In the genomic region with DNA sequence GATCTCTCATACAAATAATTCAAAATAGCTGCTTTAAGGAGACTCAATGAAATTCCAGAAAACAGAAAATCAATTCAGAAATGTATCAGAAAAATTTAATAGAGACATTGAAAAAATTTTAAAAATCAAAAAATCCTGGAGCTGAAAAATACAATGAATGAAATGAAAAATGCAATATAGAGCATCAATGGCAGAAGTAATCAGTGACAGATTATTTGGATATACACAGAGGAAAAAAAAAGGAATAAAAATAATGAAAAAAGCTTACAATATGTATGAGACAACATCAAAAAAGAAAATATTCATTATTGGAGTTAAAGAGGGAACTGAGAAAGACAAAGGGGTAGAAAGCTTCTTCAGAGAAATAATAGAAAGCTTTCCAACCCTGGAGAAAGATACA, we compare ENCODE assay signal across 24 cellular contexts.
DNase-seq lines count a peak whose midpoint lies in the region; ATAC-seq, FAIRE-seq and TF ChIP-seq lines count a peak whose summit lies in the region.
"Had no signal": no experiment of that assay in that cellular context is flagged by ENCODE, and none has a peak within 500 bp of the region (broad histone marks: within the 10 kb centered on the region; RNA-seq: fewer than 3 reads in every experiment).

No MANE protein-coding gene starts in this region.

- H3K9ac ChIP-seq in HepG2 (ENCODE audit: insufficient read depth, low read depth, low read length) (no peak overlapping the region), GM12878 (ENCODE audit: control insufficient read depth, insufficient read depth, low read length) (no peak overlapping the region)
- H3K9ac ChIP-seq: GM23248 had no signal

- SMC1A ChIA-PET in GM12878 (lab: Charles Lee; ENCODE audit: uncharacterized antibody, unreplicated experiment): interaction anchor here (1.5 to 1.6 kb wide), 2 partner anchors 12 to 35 kb away, joined by 3 read pairs; no protein-coding TSS in a partner anchor

- H3K4me2 ChIP-seq in HepG2 (ENCODE audit: low read depth, low read length): no peak overlapping the region
- no peak overlapping the region for H3K4me2 ChIP-seq in GM12878 (ENCODE audit: control insufficient read depth, insufficient read depth)

- H4K20me1 ChIP-seq in HepG2 (ENCODE audit: insufficient read depth, low read length) (no peaks in the 10 kb centered on the region), GM12878 (ENCODE audit: control insufficient read depth, insufficient read depth) (no peaks in the 10 kb centered on the region)

- peaks cover 42% of the 10 kb centered on the region for H3K9me3 ChIP-seq in HepG2 (ENCODE audit: low read length)
- H3K9me3 ChIP-seq in right lobe of liver: peaks cover 0 to 10% (median 0%) of the 10 kb centered on the region in 4 donors
- peaks cover 19% of the 10 kb centered on the region for H3K9me3 ChIP-seq in GM12878 (replicated peaks; ENCODE audit: control insufficient read depth, insufficient read depth, low read length)
- no peaks in the 10 kb centered on the region for H3K9me3 ChIP-seq in gastrocnemius medialis

- no peak overlapping the region for H3K27ac ChIP-seq in HepG2 (ENCODE audit: extremely low read length, insufficient read depth, low read length)
- H3K27ac ChIP-seq in right lobe of liver: no peak overlapping the region
- H3K27ac ChIP-seq in GM12878 (ENCODE audit: control insufficient read depth, insufficient read depth): no peak overlapping the region
- no peak overlapping the region for H3K27ac ChIP-seq in gastrocnemius medialis
- H3K27ac ChIP-seq: 22Rv1, GM23248 had no signal

- RAD21 ChIA-PET in GM12878 (lab: Charles Lee; ENCODE audit: unreplicated experiment): no interaction called here

- FAIRE-seq in HepG2 (lab: Jason Lieb, UNC) (no peak), GM12878 (lab: Jason Lieb, UNC) (no peak)
- FAIRE-seq: GM12892, GM18507, HTR-8/SVneo had no signal

- TF ChIP-seq EP300 in HepG2 (IDR thresholded peaks at IDR 0.05; ENCODE audit: low read depth in 2 of 2, low read length in 2 of 2) (no peak), HepG2 (CRISPR knock-in tag; IDR thresholded peaks at IDR 0.05; ENCODE audit: borderline replicate concordance) (no peak), GM12878 (IDR thresholded peaks at IDR 0.05; ENCODE audit: borderline replicate concordance in 1 of 2, control insufficient read depth in 1 of 2, low read depth in 2 of 2, low read length in 2 of 2) (no peak)

- no peak for DNase-seq in activated T-cell treated with anti-CD3 and anti-CD28 coated beads, Interleukin-2, amount 50 U/mL, for 24 hours
- DNase-seq in activated T-cell treated with anti-CD3 and anti-CD28 coated beads for 4 hours (no peak), HepG2 (ENCODE audit: low spot score) (no peak), right lobe of liver (no peak), GM12878 (ENCODE audit: low read depth, low spot score) (no peak), gastrocnemius medialis (no peak)
- DNase-seq in stimulated activated CD4-positive, alpha-beta T cell treated with anti-CD3 and anti-CD28 coated beads, Interleukin-15, amount 100 ng/mL, for 24 hours: no peak
- DNase-seq: ACHN; BE2C; C1 segment of cervical spinal cord; CD4-positive, CD25-positive, alpha-beta regulatory T cell; CD8-positive, alpha-beta memory T cell; COR-L47; DMS 273 treated with DMSO at 0.1 percent for 48 hours; DMS53; DND-41; EL; GM23248 had no signal

- H3K4me3 Mint-ChIP-seq in activated T-cell treated with anti-CD3 and anti-CD28 coated beads, Interleukin-2, amount 50 U/mL, for 24 hours: no peak overlapping the region
- H3K4me3 Mint-ChIP-seq: CD4-positive, CD25-positive, alpha-beta regulatory T cell had no signal

- peaks cover 48% of the 10 kb centered on the region for H3K9me3 Mint-ChIP-seq in activated T-cell treated with anti-CD3 and anti-CD28 coated beads, Interleukin-2, amount 50 U/mL, for 24 hours

- TF ChIP-seq POLR2A in HepG2 (IDR thresholded peaks at IDR 0.05; ENCODE audit: insufficient read depth in 1 of 2, low read depth in 2 of 2, low read length in 2 of 2) (no peak), right lobe of liver (IDR thresholded peaks at IDR 0.05) (no peak), GM12878 (IDR thresholded peaks at IDR 0.05; ENCODE audit: low read depth, low read length) (no peak), gastrocnemius medialis (IDR thresholded peaks at IDR 0.05) (no peak)

- peaks cover 96% of the 10 kb centered on the region for H3K36me3 Mint-ChIP-seq in activated T-cell treated with anti-CD3 and anti-CD28 coated beads, Interleukin-2, amount 50 U/mL, for 24 hours (ENCODE audit: low read depth)

- H3K36me3 ChIP-seq in HepG2 (replicated peaks in 1 of 2; ENCODE audit: control insufficient read depth in 1 of 2, insufficient read depth in 2 of 2, low read length in 2 of 2): no peaks in the 10 kb centered on the region
- H3K36me3 ChIP-seq in right lobe of liver: peaks cover 0 to 5% (median 1%) of the 10 kb centered on the region in 4 donors
- H3K36me3 ChIP-seq in GM12878 (ENCODE audit: control insufficient read depth in 2 of 2, insufficient read depth in 2 of 2, low read length in 1 of 2): peaks cover 0 to 4% of the 10 kb centered on the region in 2 experiments; a peak in 1 of 4 replicates
- H3K36me3 ChIP-seq in gastrocnemius medialis: peaks cover 0 to 73% of the 10 kb centered on the region in 2 donors
- H3K36me3 ChIP-seq: BE2C, HAP-1 had no signal

- H3K27me3 ChIP-seq in HepG2 (ENCODE audit: control insufficient read depth in 1 of 2, insufficient read depth in 2 of 2, low read length in 2 of 2) (no peaks in the 10 kb centered on the region), right lobe of liver (no peaks in the 10 kb centered on the region), GM12878 (replicated peaks in 1 of 2; ENCODE audit: control insufficient read depth in 2 of 2, insufficient read depth in 2 of 2, low read length in 1 of 2) (no peaks in the 10 kb centered on the region), gastrocnemius medialis (no peaks in the 10 kb centered on the region)
- H3K27me3 ChIP-seq: BE2C had no signal

- POLR2A ChIA-PET in HepG2 (lab: Yijun Ruan, JAX): no interaction called here
- POLR2A ChIA-PET in GM12878 (lab: Charles Lee): no interaction called here

- H3K27ac Mint-ChIP-seq in activated T-cell treated with anti-CD3 and anti-CD28 coated beads, Interleukin-2, amount 50 U/mL, for 24 hours: peak overlapping the region; percentile 24
- H3K27ac Mint-ChIP-seq: CD4-positive, CD25-positive, alpha-beta regulatory T cell; CD8-positive, alpha-beta memory T cell; IgD-negative memory B cell had no signal

- TF ChIP-seq RAD21 in HepG2 (CRISPR knock-in tag; IDR thresholded peaks at IDR 0.05): no peak
- no peak for TF ChIP-seq RAD21 in GM12878 (IDR thresholded peaks at IDR 0.05; ENCODE audit: insufficient read depth, low read depth, low read length)

- no peaks in the 10 kb centered on the region for H3K27me3 Mint-ChIP-seq in activated T-cell treated with anti-CD3 and anti-CD28 coated beads, Interleukin-2, amount 50 U/mL, for 24 hours
- H3K27me3 Mint-ChIP-seq: CD4-positive, CD25-positive, alpha-beta regulatory T cell; CD8-positive, alpha-beta memory T cell; IgD-negative memory B cell had no signal

- H3K4me3 ChIP-seq in HepG2 (replicated peaks in 1 of 3; ENCODE audit: insufficient read depth in 1 of 3, low read depth in 2 of 3, low read length in 3 of 3) (no peak overlapping the region), right lobe of liver (no peak overlapping the region), GM12878 (no peak overlapping the region), gastrocnemius medialis (no peak overlapping the region)
- H3K4me3 ChIP-seq: GM23248, HAP-1 had no signal

- TF ChIP-seq CTCF in HepG2 (CRISPR knock-in tag; IDR thresholded peaks at IDR 0.05) (no peak), right lobe of liver (IDR thresholded peaks at IDR 0.05) (no peak), GM12878 (IDR thresholded peaks at IDR 0.05 in 2 of 3, conservative IDR thresholded peaks at IDR 0.05 in 1 of 3; ENCODE audit: control insufficient read depth in 2 of 3, extremely low read depth in 1 of 3, insufficient read depth in 1 of 3, low read depth in 3 of 3, low read length in 3 of 3) (no peak), gastrocnemius medialis (IDR thresholded peaks at IDR 0.05 in 4 of 5, conservative IDR thresholded peaks at IDR 0.05 in 1 of 5) (no peak)

- H3K4me1 Mint-ChIP-seq in activated T-cell treated with anti-CD3 and anti-CD28 coated beads, Interleukin-2, amount 50 U/mL, for 24 hours (ENCODE audit: low read depth): no peaks in the 10 kb centered on the region
- H3K4me1 Mint-ChIP-seq: CD8-positive, alpha-beta memory T cell; IgD-negative memory B cell had no signal

- CTCF ChIA-PET in HepG2 (lab: Yijun Ruan, JAX; ENCODE audit: low intra/inter-chr PET ratio, low total read pairs) (no interaction called here), GM12878 (lab: Yijun Ruan, JAX) (no interaction called here)

- H3K4me1 ChIP-seq in HepG2 (ENCODE audit: insufficient read depth, low read length) (no peaks in the 10 kb centered on the region), right lobe of liver (no peaks in the 10 kb centered on the region), GM12878 (ENCODE audit: control insufficient read depth, insufficient read depth, low read length) (no peaks in the 10 kb centered on the region), gastrocnemius medialis (no peaks in the 10 kb centered on the region)
- H3K4me1 ChIP-seq: BE2C, HAP-1 had no signal

- in situ Hi-C loops in HepG2 (cut with HindIII; ENCODE audit: extremely low pct_ligation_motif_present, low pct_unique_long_range_greater_than_20kb) (no loop called here), GM12878 (cut with MboI) (no loop called here), gastrocnemius medialis (cut with MboI; ENCODE audit: low sequenced_read_pairs in 4 of 4) (loop anchor here in 1 of 4 donors (25.0 kb wide), 2 partner anchors 180 to 805 kb away; no protein-coding TSS in a partner anchor)

- H3K79me2 ChIP-seq in HepG2 (ENCODE audit: insufficient read depth, low read length) (no peaks in the 10 kb centered on the region), GM12878 (ENCODE audit: control insufficient read depth, insufficient read depth, low read length) (no peaks in the 10 kb centered on the region)

- H2AFZ ChIP-seq in HepG2 (ENCODE audit: low read length) (no peak overlapping the region), GM12878 (ENCODE audit: control insufficient read depth, low read depth, low read length) (no peak overlapping the region)
- H2AFZ ChIP-seq: GM23248 had no signal

- intact Hi-C loops in HepG2 (cut with micrococcal nuclease; ENCODE audit: unreplicated experiment) (no loop called here), right lobe of liver (cut with DNase I) (no loop called here), GM12878 (cut with micrococcal nuclease; ENCODE audit: unreplicated experiment) (no loop called here), gastrocnemius medialis (cut with DNase I; ENCODE audit: low total_unique reads) (no loop called here)

- ATAC-seq in HepG2 (no peak), right lobe of liver (no peak), GM12878 (no peak), gastrocnemius medialis (no peak)

- BruUV-seq in HepG2 (replicated peaks; lab: Mats Ljungman, UMichigan) (no TSS peak), GM12878 (replicated peaks; lab: Mats Ljungman, UMichigan) (no TSS peak)

TF ChIP-seq in HepG2, 621 proteins besides CTCF, POLR2A, EP300 and RAD21 (continues in another document):
- TF ChIP-seq IKZF4 (CRISPR knock-in tag; IDR thresholded peaks at IDR 0.05; ENCODE audit: borderline replicate concordance, low read depth, not compliant biosample characterization): no peak

TF ChIP-seq in GM12878, 131 proteins besides CTCF, POLR2A, EP300 and RAD21 (continues in another document):
- peak; percentile 38; the same call in 1 of the 2 replicates for TF ChIP-seq CBX5 (IDR thresholded peaks at IDR 0.05; ENCODE audit: low read depth)
